28 cellular contexts compared by ENCODE assay signal in genomic region chr2:11096591-11096990, GRCh38.
"Had no signal": no experiment of that assay in that cellular context is flagged by ENCODE, and none has a peak within 500 bp of the region (broad histone marks: within the 10 kb centered on the region; RNA-seq: fewer than 3 reads in every experiment).

No MANE protein-coding gene starts in this region.

- H3K4me3 Mint-ChIP-seq: activated CD4-positive, alpha-beta memory T cell treated with anti-CD3 and anti-CD28 coated beads for 36 hours; activated CD4-positive, alpha-beta T cell treated with anti-CD3 and anti-CD28 coated beads for 36 hours; activated CD4-positive, alpha-beta T cell treated with anti-CD3 and anti-CD28 coated beads, Interleukin-2, amount 10 ng/mL, durations not matched to agents 24 days and 14 days; activated CD8-positive, alpha-beta T cell treated with anti-CD3 and anti-CD28 coated beads, Interleukin-2, amount 10 ng/mL, durations not matched to agents 7 days and 5 days; activated naive CD4-positive, alpha-beta T cell treated with anti-CD3 and anti-CD28 coated beads, Interleukin-2, amount 10 ng/mL, durations not matched to agents 7 days and 5 days; activated naive CD8-positive, alpha-beta T cell treated with anti-CD3 and anti-CD28 coated beads, Interleukin-2, amount 10 ng/mL, durations not matched to agents 7 days and 5 days; activated T-cell treated with anti-CD3 and anti-CD28 coated beads, Interleukin-2, amount 50 U/mL, for 4 hours; activated T-helper 17 cell treated with anti-CD3 and anti-CD28 coated beads, Interleukin-2, amount 50 U/mL, for 72 hours; central memory CD8-positive, alpha-beta T cell; dendritic cell treated with granulocyte-macrophage colony-stimulating factor and Interleukin-4, amounts not matched to agents 40 ng/mL and 50 ng/mL, for 4 days; T-helper 17 cell; T-helper 2 cell treated with Interferon-gamma antibody and Interleukin-4, amounts not matched to agents 5 μg/mL and 100 μg/mL, for 36 hours had no signal

- H3K27ac Mint-ChIP-seq: activated CD4-positive, alpha-beta memory T cell treated with anti-CD3 and anti-CD28 coated beads for 36 hours; activated CD4-positive, alpha-beta T cell treated with anti-CD3 and anti-CD28 coated beads for 36 hours; activated CD4-positive, alpha-beta T cell treated with anti-CD3 and anti-CD28 coated beads, Interleukin-2, amount 10 ng/mL, durations not matched to agents 24 days and 14 days; activated CD8-positive, alpha-beta T cell treated with anti-CD3 and anti-CD28 coated beads, Interleukin-2, amount 10 ng/mL, durations not matched to agents 7 days and 5 days; activated naive CD4-positive, alpha-beta T cell treated with anti-CD3 and anti-CD28 coated beads, Interleukin-2, amount 10 ng/mL, durations not matched to agents 7 days and 5 days; activated naive CD4-positive, alpha-beta T cell treated with anti-CD3 and anti-CD28 coated beads, Interleukin-2, amount 50 U/mL, for 72 hours; activated naive CD8-positive, alpha-beta T cell treated with anti-CD3 and anti-CD28 coated beads, Interleukin-2, amount 10 ng/mL, durations not matched to agents 7 days and 5 days; activated T-helper 17 cell treated with anti-CD3 and anti-CD28 coated beads, Interleukin-2, amount 50 U/mL, for 72 hours; dendritic cell treated with granulocyte-macrophage colony-stimulating factor and Interleukin-4, amounts not matched to agents 40 ng/mL and 50 ng/mL, for 4 days; T-helper 17 cell; T-helper 2 cell treated with Interferon-gamma antibody and Interleukin-4, amounts not matched to agents 5 μg/mL and 100 μg/mL, for 36 hours had no signal

- H3K4me3 ChIP-seq: ascending aorta, coronary artery, gastrocnemius medialis, heart left ventricle had no signal

- H3K27ac ChIP-seq: ascending aorta, brain microvascular endothelial cell, coronary artery, epithelial cell of prostate, foreskin keratinocyte, gastrocnemius medialis, heart left ventricle had no signal

- DNase-seq: activated CD4-positive, alpha-beta memory T cell treated with anti-CD3 and anti-CD28 coated beads for 36 hours; activated CD4-positive, alpha-beta T cell treated with anti-CD3 and anti-CD28 coated beads for 36 hours; activated CD4-positive, alpha-beta T cell treated with anti-CD3 and anti-CD28 coated beads, Interleukin-2, amount 10 ng/mL, durations not matched to agents 24 days and 14 days; activated CD4-positive, CD25-positive, alpha-beta regulatory T cell; activated CD4-positive, CD25-positive, alpha-beta regulatory T cell treated with anti-CD3 and anti-CD28 coated beads, Interleukin-2, amount 50 U/mL, for 72 hours; activated CD8-positive, alpha-beta T cell treated with anti-CD3 and anti-CD28 coated beads, Interleukin-2, amount 10 ng/mL, durations not matched to agents 7 days and 5 days; activated gamma-delta T cell; activated naive CD4-positive, alpha-beta T cell; activated naive CD4-positive, alpha-beta T cell treated with anti-CD3 and anti-CD28 coated beads, Interleukin-2, amount 10 ng/mL, durations not matched to agents 7 days and 5 days; activated naive CD8-positive, alpha-beta T cell treated with anti-CD3 and anti-CD28 coated beads, Interleukin-2, amount 10 ng/mL, durations not matched to agents 7 days and 5 days; activated T-cell treated with anti-CD3 and anti-CD28 coated beads, Interleukin-2, amount 50 U/mL, for 4 hours; effector CD8-positive, alpha-beta T cell; glutamatergic neuron; T-helper 1 cell; T-helper 17 cell; T1000 had no signal

- H3K9me3 ChIP-seq: ascending aorta, gastrocnemius medialis, heart left ventricle had no signal

- H3K27me3 ChIP-seq: ascending aorta, brain microvascular endothelial cell, gastrocnemius medialis had no signal

- H3K4me1 ChIP-seq: ascending aorta, foreskin keratinocyte, heart left ventricle had no signal

- H3K9me3 Mint-ChIP-seq: activated CD4-positive, alpha-beta memory T cell treated with anti-CD3 and anti-CD28 coated beads for 36 hours; activated CD4-positive, alpha-beta T cell treated with anti-CD3 and anti-CD28 coated beads, Interleukin-2, amount 10 ng/mL, durations not matched to agents 24 days and 14 days; activated naive CD4-positive, alpha-beta T cell treated with anti-CD3 and anti-CD28 coated beads, Interleukin-2, amount 50 U/mL, for 72 hours; activated naive CD8-positive, alpha-beta T cell treated with anti-CD3 and anti-CD28 coated beads, Interleukin-2, amount 10 ng/mL, durations not matched to agents 7 days and 5 days; activated T-cell treated with anti-CD3 and anti-CD28 coated beads, Interleukin-2, amount 50 U/mL, for 4 hours; activated T-helper 17 cell treated with anti-CD3 and anti-CD28 coated beads, Interleukin-2, amount 50 U/mL, for 72 hours; central memory CD8-positive, alpha-beta T cell; dendritic cell treated with granulocyte-macrophage colony-stimulating factor and Interleukin-4, amounts not matched to agents 40 ng/mL and 50 ng/mL, for 4 days had no signal

- H3K4me1 Mint-ChIP-seq: activated CD4-positive, alpha-beta T cell treated with anti-CD3 and anti-CD28 coated beads for 36 hours; activated CD4-positive, alpha-beta T cell treated with anti-CD3 and anti-CD28 coated beads, Interleukin-2, amount 10 ng/mL, durations not matched to agents 24 days and 14 days; activated naive CD4-positive, alpha-beta T cell treated with anti-CD3 and anti-CD28 coated beads, Interleukin-2, amount 10 ng/mL, durations not matched to agents 7 days and 5 days; activated T-helper 17 cell treated with anti-CD3 and anti-CD28 coated beads, Interleukin-2, amount 50 U/mL, for 72 hours; central memory CD8-positive, alpha-beta T cell had no signal

- H3K36me3 ChIP-seq: ascending aorta, brain microvascular endothelial cell, gastrocnemius medialis, heart left ventricle had no signal

- H3K27me3 Mint-ChIP-seq: activated CD4-positive, alpha-beta memory T cell treated with anti-CD3 and anti-CD28 coated beads for 36 hours; activated T-helper 17 cell treated with anti-CD3 and anti-CD28 coated beads, Interleukin-2, amount 50 U/mL, for 72 hours; central memory CD8-positive, alpha-beta T cell had no signal

- H3K36me3 Mint-ChIP-seq: activated CD4-positive, alpha-beta memory T cell treated with anti-CD3 and anti-CD28 coated beads for 36 hours; activated naive CD4-positive, alpha-beta T cell treated with anti-CD3 and anti-CD28 coated beads, Interleukin-2, amount 10 ng/mL, durations not matched to agents 7 days and 5 days; activated naive CD4-positive, alpha-beta T cell treated with anti-CD3 and anti-CD28 coated beads, Interleukin-2, amount 50 U/mL, for 72 hours; activated naive CD8-positive, alpha-beta T cell treated with anti-CD3 and anti-CD28 coated beads, Interleukin-2, amount 10 ng/mL, durations not matched to agents 7 days and 5 days had no signal

- ATAC-seq: activated CD4-positive, alpha-beta T cell treated with anti-CD3 and anti-CD28 coated beads for 36 hours; activated CD8-positive, alpha-beta T cell treated with anti-CD3 and anti-CD28 coated beads, Interleukin-2, amount 10 ng/mL, durations not matched to agents 7 days and 5 days; activated naive CD4-positive, alpha-beta T cell treated with anti-CD3 and anti-CD28 coated beads, Interleukin-2, amount 50 U/mL, for 72 hours; activated T-cell treated with anti-CD3 and anti-CD28 coated beads, Interleukin-2, amount 50 U/mL, for 4 hours; activated T-helper 17 cell treated with anti-CD3 and anti-CD28 coated beads, Interleukin-2, amount 50 U/mL, for 72 hours; foreskin keratinocyte; T-helper 17 cell had no signal
